20 cellular contexts compared by ENCODE assay signal in the genomic region with DNA sequence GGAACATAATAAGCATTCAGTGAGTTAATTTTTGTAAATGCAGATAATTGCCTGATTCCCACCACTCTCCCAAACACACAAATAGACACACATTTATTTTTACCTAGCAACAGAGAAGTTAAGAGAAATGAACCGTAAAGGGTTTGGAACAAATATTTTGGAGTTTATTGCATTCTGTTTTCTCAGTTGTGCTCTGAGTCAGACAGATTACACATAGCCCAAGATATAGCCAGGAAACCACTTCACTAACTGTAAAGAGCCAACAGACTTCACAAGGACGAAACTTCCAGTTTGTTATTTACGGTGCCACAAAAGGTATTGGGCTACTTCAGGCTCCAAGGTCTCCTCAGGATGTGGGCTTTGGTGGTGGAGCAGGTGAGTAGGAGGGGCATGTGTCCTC.
DNase-seq lines count a peak whose midpoint lies in the region; ATAC-seq and TF ChIP-seq lines count a peak whose summit lies in the region.
"Had no signal": no experiment of that assay in that cellular context is flagged by ENCODE, and none has a peak within 500 bp of the region (broad histone marks: within the 10 kb centered on the region; RNA-seq: fewer than 3 reads in every experiment).

No MANE protein-coding gene starts in this region.

- H3K4me3 ChIP-seq in RWPE2 (ENCODE audit: severe bottlenecking) (no peak overlapping the region), epithelial cell of esophagus (ENCODE audit: low read length) (no peak overlapping the region)
- H3K4me3 ChIP-seq: esophagus muscularis mucosa, prostate gland had no signal

- no peak for TF ChIP-seq CTCF in RWPE2 (IDR thresholded peaks at IDR 0.05; ENCODE audit: poor library complexity, severe bottlenecking)
- no peak for TF ChIP-seq CTCF in epithelial cell of esophagus (IDR thresholded peaks at IDR 0.05; ENCODE audit: insufficient read depth, low read depth, low read length, missing control alignments)

- H3K9me3 ChIP-seq in RWPE2 (ENCODE audit: severe bottlenecking), result no peaks in the 10 kb centered on the region
- H3K9me3 ChIP-seq: esophagus muscularis mucosa, prostate gland had no signal

- H3K27me3 ChIP-seq in RWPE2 (ENCODE audit: insufficient read depth, poor library complexity, severe bottlenecking), result no peaks in the 10 kb centered on the region
- H3K27me3 ChIP-seq: esophagus muscularis mucosa had no signal

- H3K27ac ChIP-seq in RWPE2 (ENCODE audit: poor library complexity, severe bottlenecking), result no peak overlapping the region
- H3K27ac ChIP-seq: esophagus muscularis mucosa, prostate gland, VCaP had no signal

- ATAC-seq in RWPE2 (ENCODE audit: low read depth), result peak; percentile 29; the same call in 1 of the 3 replicates
- ATAC-seq in HG03045 (IDR thresholded peaks at IDR 0.05; ENCODE audit: unreplicated experiment), result no peak
- no peak for ATAC-seq in GM18873 (IDR thresholded peaks at IDR 0.05; ENCODE audit: low FRiP score, unreplicated experiment)
- ATAC-seq: activated CD8-positive, alpha-beta T cell treated with anti-CD3 and anti-CD28 coated beads for 36 hours; activated T-helper 17 cell treated with anti-CD3 and anti-CD28 coated beads, Interleukin-2, amount 50 U/mL, for 72 hours; left ventricle myocardium superior; Panc1 had no signal

- peak; percentile 43 for DNase-seq in GM03348 (ENCODE audit: low spot score)
- DNase-seq in RWPE2 (ENCODE audit: low spot score), result no peak
- DNase-seq in epithelial cell of esophagus (ENCODE audit: low read depth), result peak; percentile 59
- peak; percentile 95 for DNase-seq in renal cortical epithelial cell (ENCODE audit: low read depth)
- DNase-seq in medulla oblongata (ENCODE audit: extremely low spot score), result no peak
- DNase-seq in T-helper 1 cell, result no peak
- DNase-seq: activated CD8-positive, alpha-beta T cell treated with anti-CD3 and anti-CD28 coated beads for 36 hours; DMS 273 treated with DMSO at 0.1 percent for 48 hours; hypothalamus; Karpas-422; left ventricle myocardium superior; NCI-H1694 treated with DMSO at 0.1 percent for 48 hours; NCI-H526 treated with DMSO at 0.1 percent for 48 hours had no signal

- H3K4me1 ChIP-seq in RWPE2 (ENCODE audit: insufficient read depth, poor library complexity, severe bottlenecking), result no peaks in the 10 kb centered on the region
- H3K4me1 ChIP-seq: esophagus muscularis mucosa, prostate gland had no signal

- no peaks in the 10 kb centered on the region for H3K36me3 ChIP-seq in RWPE2 (ENCODE audit: low read depth)
- H3K36me3 ChIP-seq: esophagus muscularis mucosa, prostate gland had no signal

Comparison
In these comparisons a context has a peak if more than half of its experiments do, and no peak if none do; other contexts are left out.
1. DNase-seq: peak in GM03348 (single experiment), epithelial cell of esophagus (single experiment) and renal cortical epithelial cell (single experiment); none in RWPE2 (single experiment), medulla oblongata (single experiment) and T-helper 1 cell (0 of 5).